ENCODE assay signal across 1 cellular context in genomic region chr2:218217366-218218309, GRCh38.
A peak's percentile ranks its signal among the peaks of the same experiment; 100 is the strongest.
TF ChIP-seq lines count a peak whose summit lies in the region.

No MANE protein-coding gene starts in this region.

TF ChIP-seq in HepG2, 621 proteins besides CTCF, POLR2A, EP300 and RAD21 (continued from another document and continues in another):
- TF ChIP-seq ZNF547 (CRISPR knock-in tag; IDR thresholded peaks at IDR 0.05): peak; percentile 60; the same call in 1 of the 2 replicates
- TF ChIP-seq JUNB (CRISPR knock-in tag; IDR thresholded peaks at IDR 0.05; ENCODE audit: borderline replicate concordance): no peak
- TF ChIP-seq PATZ1 (CRISPR knock-in tag; IDR thresholded peaks at IDR 0.05): peak; percentile 44; the same call in 1 of the 2 replicates
- TF ChIP-seq PBX2 (CRISPR knock-in tag; IDR thresholded peaks at IDR 0.05): no peak
- peak; percentile 60; the same call in 1 of the 2 replicates for TF ChIP-seq ZNF687 (CRISPR knock-in tag; IDR thresholded peaks at IDR 0.05)
- TF ChIP-seq ZNF296 (CRISPR knock-in tag; conservative IDR thresholded peaks at IDR 0.05): 0 out of 2 replicates have a peak, but pooled peaks have one; percentile 59
- TF ChIP-seq ZNF543 (CRISPR knock-in tag; IDR thresholded peaks at IDR 0.05): peak; percentile 16; the same call in 1 of the 2 replicates
- 0 out of 2 replicates have a peak, but pooled peaks have one; percentile 39 for TF ChIP-seq MYC (CRISPR knock-in tag; IDR thresholded peaks at IDR 0.05; ENCODE audit: borderline replicate concordance)
- no peak for TF ChIP-seq ZNF550 (CRISPR knock-in tag; IDR thresholded peaks at IDR 0.05; ENCODE audit: borderline replicate concordance)
- TF ChIP-seq NRL (CRISPR knock-in tag; IDR thresholded peaks at IDR 0.05; ENCODE audit: borderline replicate concordance): 0 out of 2 replicates have a peak, but pooled peaks have one; percentile 43
- no peak for TF ChIP-seq ASH2L (IDR thresholded peaks at IDR 0.05; ENCODE audit: insufficient read length, low read depth, low read length)
- TF ChIP-seq ZNF251 (CRISPR knock-in tag; IDR thresholded peaks at IDR 0.05): no peak
- peak; percentile 49 for TF ChIP-seq UBTF (CRISPR knock-in tag; IDR thresholded peaks at IDR 0.05)
- 0 out of 2 replicates have a peak, but pooled peaks have one; percentile 14 for TF ChIP-seq ZNF768 (CRISPR knock-in tag; IDR thresholded peaks at IDR 0.05)
- peak; percentile 71 for TF ChIP-seq ELF1 (CRISPR knock-in tag; IDR thresholded peaks at IDR 0.05)
- no peak for TF ChIP-seq KLF11 (CRISPR knock-in tag; IDR thresholded peaks at IDR 0.05)
- TF ChIP-seq GABPA (IDR thresholded peaks at IDR 0.05; ENCODE audit: low read depth, low read length): peak; percentile 36; the same call in 1 of the 2 replicates
- 0 out of 2 replicates have a peak, but pooled peaks have one; percentile 16 for TF ChIP-seq GABPA (CRISPR knock-in tag; IDR thresholded peaks at IDR 0.05; ENCODE audit: low read depth)
- TF ChIP-seq REXO4 (CRISPR knock-in tag; IDR thresholded peaks at IDR 0.05; ENCODE audit: borderline replicate concordance): 0 out of 2 replicates have a peak, but pooled peaks have one; percentile 35
- no peak for TF ChIP-seq ZNF414 (CRISPR knock-in tag; IDR thresholded peaks at IDR 0.05)
- no peak for TF ChIP-seq HINFP (CRISPR knock-in tag; IDR thresholded peaks at IDR 0.05; ENCODE audit: low read depth)
- peak; percentile 3; the same call in 1 of the 2 replicates for TF ChIP-seq ZNF317 (CRISPR knock-in tag; IDR thresholded peaks at IDR 0.05)
- 0 out of 2 replicates have a peak, but pooled peaks have one; percentile 20 for TF ChIP-seq ZNF253 (CRISPR knock-in tag; IDR thresholded peaks at IDR 0.05; ENCODE audit: borderline replicate concordance)
- no peak for TF ChIP-seq PRDM4 (CRISPR knock-in tag; IDR thresholded peaks at IDR 0.05; ENCODE audit: borderline replicate concordance)
- TF ChIP-seq SMAD1 (CRISPR knock-in tag; IDR thresholded peaks at IDR 0.05; ENCODE audit: borderline replicate concordance, low read depth): no peak
- 0 out of 2 replicates have a peak, but pooled peaks have one; percentile 55 for TF ChIP-seq MTA1 (CRISPR knock-in tag; IDR thresholded peaks at IDR 0.05; ENCODE audit: borderline replicate concordance)
- no peak for TF ChIP-seq ZNF556 (CRISPR knock-in tag; IDR thresholded peaks at IDR 0.05; ENCODE audit: borderline replicate concordance)
- no peak for TF ChIP-seq U2AF1 (optimal IDR thresholded peaks at IDR 0.05; ENCODE audit: low read depth, low read length)
- TF ChIP-seq HDAC6 (IDR thresholded peaks at IDR 0.05; ENCODE audit: low read depth, low read length): no peak
- TF ChIP-seq ZNF746 (CRISPR knock-in tag; IDR thresholded peaks at IDR 0.05): peak; percentile 80; the same call in 1 of the 2 replicates
- peak; percentile 90 for TF ChIP-seq AGO2 (optimal IDR thresholded peaks at IDR 0.05; ENCODE audit: low read depth, low read length)
- TF ChIP-seq ZIK1 (CRISPR knock-in tag; IDR thresholded peaks at IDR 0.05; ENCODE audit: borderline replicate concordance, low read depth): peak; percentile 42; the same call in 1 of the 2 replicates
- TF ChIP-seq DMAP1 (CRISPR knock-in tag; IDR thresholded peaks at IDR 0.05): peak; percentile 69; the same call in 1 of the 2 replicates
- TF ChIP-seq SOX13 (IDR thresholded peaks at IDR 0.05): no peak
- TF ChIP-seq SOX13 (CRISPR knock-in tag; conservative IDR thresholded peaks at IDR 0.05 in 1 of 2, IDR thresholded peaks at IDR 0.05 in 1 of 2): 0 out of 4 replicates have a peak, but pooled peaks of 1 of the 2 experiments have one; percentile 7
- no peak for TF ChIP-seq HES4 (CRISPR knock-in tag; IDR thresholded peaks at IDR 0.05; ENCODE audit: borderline replicate concordance)
- TF ChIP-seq IRF2 (CRISPR knock-in tag; IDR thresholded peaks at IDR 0.05): 0 out of 2 replicates have a peak, but pooled peaks have one; percentile 26
- TF ChIP-seq ZNF256 (CRISPR knock-in tag; conservative IDR thresholded peaks at IDR 0.05): 0 out of 2 replicates have a peak, but pooled peaks have one; percentile 38
- peak; percentile 42; the same call in 1 of the 2 replicates for TF ChIP-seq ZBTB20 (CRISPR knock-in tag; IDR thresholded peaks at IDR 0.05; ENCODE audit: borderline replicate concordance, low read depth)
- peak; percentile 12; the same call in 1 of the 2 replicates for TF ChIP-seq HDAC1 (CRISPR knock-in tag; IDR thresholded peaks at IDR 0.05)
- TF ChIP-seq PHF5A (CRISPR knock-in tag; IDR thresholded peaks at IDR 0.05; ENCODE audit: low read depth, unreplicated experiment): no peak
- 0 out of 2 replicates have a peak, but pooled peaks have one; percentile 7 for TF ChIP-seq ARID5B (CRISPR knock-in tag; IDR thresholded peaks at IDR 0.05)
- peak; percentile 49; the same call in 1 of the 2 replicates for TF ChIP-seq ZSCAN21 (CRISPR knock-in tag; IDR thresholded peaks at IDR 0.05; ENCODE audit: borderline replicate concordance)
